In the genomic region with DNA sequence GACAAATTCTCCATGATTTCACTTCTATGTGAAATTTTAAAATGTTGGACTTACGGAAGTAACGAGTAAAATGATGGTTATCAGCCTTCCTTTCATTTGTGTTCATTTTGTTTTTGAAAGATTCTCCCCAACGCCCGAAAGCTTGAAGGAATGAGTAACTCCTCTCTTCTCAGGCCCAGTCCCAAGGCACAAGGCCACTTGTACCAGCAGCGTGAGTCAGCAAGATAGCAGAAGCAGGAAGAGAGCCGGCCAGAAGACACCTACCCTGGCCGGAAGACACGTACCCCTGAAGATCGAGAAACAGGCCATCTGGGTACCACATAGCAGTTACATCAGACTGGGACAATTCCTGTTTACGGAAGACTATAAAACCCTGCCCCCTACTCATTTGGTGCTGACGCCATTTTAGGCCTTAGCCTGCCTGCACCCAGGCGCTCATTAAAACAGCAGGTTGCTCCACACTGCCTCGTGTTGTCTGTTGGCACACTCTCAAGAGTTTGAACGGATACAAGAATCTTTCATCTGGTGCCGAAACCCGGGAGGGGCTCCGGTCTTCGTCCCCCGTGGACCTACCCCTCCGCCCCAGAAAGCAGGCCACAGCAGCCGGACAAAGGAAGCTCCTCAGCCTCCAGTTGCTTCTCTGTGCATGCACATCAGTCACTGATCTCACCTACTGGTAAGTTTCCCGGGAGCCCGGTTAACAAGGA, we compare ENCODE assay signal across 16 cellular contexts.
DNase-seq lines count a peak whose midpoint lies in the region; ATAC-seq and TF ChIP-seq lines count a peak whose summit lies in the region.
"Had no signal": no experiment of that assay in that cellular context is flagged by ENCODE, and none has a peak within 500 bp of the region (broad histone marks: within the 10 kb centered on the region; RNA-seq: fewer than 3 reads in every experiment).

No MANE protein-coding gene starts in this region.

- H3K36me3 ChIP-seq in GM23338 (ENCODE audit: insufficient read depth), result no peaks in the 10 kb centered on the region
- no peaks in the 10 kb centered on the region for H3K36me3 ChIP-seq in brain microvascular endothelial cell (replicated peaks)
- no peaks in the 10 kb centered on the region for H3K36me3 ChIP-seq in neuronal stem cell (replicated peaks in 1 of 2; ENCODE audit: control insufficient read depth in 2 of 2, insufficient read depth in 2 of 2, low read length in 2 of 2)
- H3K36me3 ChIP-seq in breast epithelium, result no peaks in the 10 kb centered on the region
- H3K36me3 ChIP-seq: Peyer's patch had no signal

- no peaks in the 10 kb centered on the region for H3K9me2 ChIP-seq in GM23338 (ENCODE audit: insufficient read depth)

- no peaks in the 10 kb centered on the region for H3K79me1 ChIP-seq in neuronal stem cell (ENCODE audit: low read depth, low read length)

- no peak overlapping the region for H2BK12ac ChIP-seq in neuronal stem cell (ENCODE audit: low read length)

- in situ Hi-C loops in brain microvascular endothelial cell (cut with HindIII; ENCODE audit: low pct_ligation_motif_present, low sequenced_read_pairs), result no loop called here

- no peak overlapping the region for H4K8ac ChIP-seq in neuronal stem cell (ENCODE audit: low read depth, low read length)

- no peak for TF ChIP-seq POLR2A in breast epithelium (IDR thresholded peaks at IDR 0.05)

- WGBS in neuronal stem cell (ENCODE audit: extremely low coverage in 2 of 2, insufficient read length in 2 of 2, insufficient replicate concordance in 1 of 2), 2 donors, result no CpG with 5 or more reads among the region's 23 CpGs

- H3K23ac ChIP-seq in neuronal stem cell (ENCODE audit: low read depth, low read length, poor library complexity), result no peak overlapping the region

- no peak overlapping the region for H2BK15ac ChIP-seq in neuronal stem cell (ENCODE audit: low read length)

- H4K91ac ChIP-seq in neuronal stem cell (ENCODE audit: low read depth, low read length, poor library complexity), result no peak overlapping the region

- H3K18ac ChIP-seq in neuronal stem cell (ENCODE audit: low read length), result no peak overlapping the region

- H3K4me3 ChIP-seq in GM23338 (no peak overlapping the region), brain microvascular endothelial cell (ENCODE audit: low read depth, low read length) (no peak overlapping the region), neuronal stem cell (ENCODE audit: low read length in 2 of 2) (no peak overlapping the region), breast epithelium (no peak overlapping the region)
- H3K4me3 ChIP-seq: hepatocyte, Peyer's patch had no signal

- peaks cover 2% of the 10 kb centered on the region for H3K27me3 Mint-ChIP-seq in GM23338 (ENCODE audit: insufficient read depth, low read depth, poor library complexity)
- no peaks in the 10 kb centered on the region for H3K27me3 Mint-ChIP-seq in Calu3 (ENCODE audit: unreplicated experiment)

- no peak overlapping the region for H2BK120ac ChIP-seq in neuronal stem cell (ENCODE audit: low read depth, low read length)

- H3K9me3 Mint-ChIP-seq in GM23338 (no peaks in the 10 kb centered on the region; the same call in 2 of the 3 replicates), Calu3 (ENCODE audit: low read depth, unreplicated experiment) (peaks cover 2% of the 10 kb centered on the region)

- no peak overlapping the region for H3K4ac ChIP-seq in neuronal stem cell (ENCODE audit: low read length)

- H3K4me1 ChIP-seq in GM23338 (ENCODE audit: insufficient read depth) (0 out of 2 replicates have a peak, but pooled peaks cover 4% of the 10 kb centered on the region), neuronal stem cell (ENCODE audit: control insufficient read depth in 2 of 2, insufficient read depth in 1 of 2, low read depth in 1 of 2, low read length in 2 of 2) (no peaks in the 10 kb centered on the region), breast epithelium (no peaks in the 10 kb centered on the region)
- H3K4me1 ChIP-seq: parathyroid adenoma, Peyer's patch had no signal

- H3K27ac ChIP-seq in GM23338 (ENCODE audit: low read depth) (no peak overlapping the region), brain microvascular endothelial cell (peak overlapping the region; percentile 54), neuronal stem cell (replicated peaks; ENCODE audit: low read length) (no peak overlapping the region), breast epithelium (no peak overlapping the region)
- H3K27ac ChIP-seq: hepatocyte, parathyroid adenoma, Peyer's patch, VCaP had no signal

- no peak overlapping the region for H3K4me2 ChIP-seq in GM23338
- no peak overlapping the region for H3K4me2 ChIP-seq in neuronal stem cell (ENCODE audit: insufficient read depth, low read length, poor library complexity, severe bottlenecking)
- H3K4me2 ChIP-seq: hepatocyte had no signal

- ATAC-seq in GM23338 (no peak), GM18498 (IDR thresholded peaks at IDR 0.05; ENCODE audit: unreplicated experiment) (no peak), HG02885 (IDR thresholded peaks at IDR 0.05; ENCODE audit: poor library complexity, unreplicated experiment) (no peak)
- ATAC-seq: stimulated activated naive CD8-positive, alpha-beta T cell treated with anti-CD3 and anti-CD28 coated beads, Interleukin-15, Interleukin-2, amounts not matched to agents 100 U/mL and 50 U/mL, for 24 hours had no signal

- H3K9me3 ChIP-seq in neuronal stem cell (replicated peaks in 1 of 2; ENCODE audit: control insufficient read depth in 2 of 2, insufficient read depth in 1 of 2, low read depth in 1 of 2, low read length in 2 of 2) (no peaks in the 10 kb centered on the region), breast epithelium (no peaks in the 10 kb centered on the region)
- H3K9me3 ChIP-seq: Peyer's patch had no signal

- TF ChIP-seq CTCF in GM23338 (conservative IDR thresholded peaks at IDR 0.05; ENCODE audit: low read depth in 2 of 2) (no peak), brain microvascular endothelial cell (IDR thresholded peaks at IDR 0.05; ENCODE audit: low read depth, low read length, missing control alignments) (no peak), Calu3 (IDR thresholded peaks at IDR 0.05; ENCODE audit: unreplicated experiment) (no peak), breast epithelium (IDR thresholded peaks at IDR 0.05) (no peak)

- H3F3A ChIP-seq in GM23338 (replicated peaks; ENCODE audit: low read depth), result no peaks in the 10 kb centered on the region

- no peak overlapping the region for H3K9ac ChIP-seq in neuronal stem cell (ENCODE audit: low read depth, low read length, poor library complexity)
- H3K9ac ChIP-seq: parathyroid adenoma had no signal

- H3K27me3 ChIP-seq in GM23338 (ENCODE audit: insufficient read depth) (no peaks in the 10 kb centered on the region), brain microvascular endothelial cell (replicated peaks) (no peaks in the 10 kb centered on the region), neuronal stem cell (ENCODE audit: control insufficient read depth in 3 of 3, insufficient read depth in 3 of 3, low read depth in 1 of 3, low read length in 3 of 3) (no peaks in the 10 kb centered on the region), breast epithelium (no peaks in the 10 kb centered on the region)
- H3K27me3 ChIP-seq: hepatocyte, Peyer's patch had no signal

- H3K4me1 Mint-ChIP-seq in GM23338 (peaks cover 10% of the 10 kb centered on the region), Calu3 (ENCODE audit: low read depth, unreplicated experiment) (peaks cover 4% of the 10 kb centered on the region)

- H3K14ac ChIP-seq in neuronal stem cell (ENCODE audit: low read length), result no peak overlapping the region

- H2AFZ ChIP-seq in GM23338 (peak overlapping the region; percentile 98), neuronal stem cell (ENCODE audit: low read length) (peak overlapping the region; percentile 59)
- H2AFZ ChIP-seq: hepatocyte, parathyroid adenoma had no signal

- DNase-seq in GM23338 (ENCODE audit: low spot score) (peak; percentile 14), NOMO-1 treated with DMSO at 0.1 percent for 48 hours (lab: John Stamatoyannopoulos, UW; ENCODE audit: unreplicated experiment) (peak; percentile 65), brain microvascular endothelial cell (peak; percentile 71), neuronal stem cell (ENCODE audit: low spot score) (no peak), Calu3 (no peak), breast epithelium (ENCODE audit: low spot score in 2 of 2) (no peak)
- DNase-seq: amygdala; Karpas-422; NCI-H446; Peyer's patch; stimulated activated naive CD8-positive, alpha-beta T cell treated with anti-CD3 and anti-CD28 coated beads, Interleukin-15, Interleukin-2, amounts not matched to agents 100 U/mL and 50 U/mL, for 24 hours had no signal

- CTCF ChIA-PET in Calu3 (lab: Charles Lee), result no interaction called here

- no peaks in the 10 kb centered on the region for H4K20me1 ChIP-seq in GM23338 (replicated peaks; ENCODE audit: insufficient read depth)

- H3K36me3 Mint-ChIP-seq in GM23338 (ENCODE audit: low read depth) (no peaks in the 10 kb centered on the region), Calu3 (ENCODE audit: insufficient read depth, unreplicated experiment) (peaks cover 3% of the 10 kb centered on the region)

- H3K4me3 Mint-ChIP-seq in GM23338 (no peak overlapping the region), Calu3 (ENCODE audit: low read depth, unreplicated experiment) (no peak overlapping the region)

- H2AK5ac ChIP-seq in neuronal stem cell (ENCODE audit: low read depth, low read length), result no peak overlapping the region

- no TSS peak for BruUV-seq in Calu3 (replicated peaks; lab: Mats Ljungman, UMichigan)

- H3K27ac Mint-ChIP-seq in GM23338 (peak overlapping the region; percentile 88), Calu3 (ENCODE audit: unreplicated experiment) (no peak overlapping the region)

- H2BK5ac ChIP-seq in neuronal stem cell (ENCODE audit: low read length), result no peak overlapping the region

- intact Hi-C loops in Calu3 (cut with micrococcal nuclease; ENCODE audit: unreplicated experiment), result no loop called here
- intact Hi-C loops in breast epithelium (cut with DNase I; ENCODE audit: low total_unique reads), result no loop called here

- H3K79me2 ChIP-seq in GM23338 (replicated peaks; ENCODE audit: insufficient read depth), result no peaks in the 10 kb centered on the region
- H3K79me2 ChIP-seq: hepatocyte, parathyroid adenoma had no signal

TF ChIP-seq in GM23338, 12 proteins besides CTCF, POLR2A, EP300 and RAD21 (continues in another document):
- TF ChIP-seq NANOG (IDR thresholded peaks at IDR 0.05; ENCODE audit: borderline replicate concordance) (no peak), STAT1 (IDR thresholded peaks at IDR 0.05; ENCODE audit: unreplicated experiment) (no peak), EZH2 (IDR thresholded peaks at IDR 0.05; ENCODE audit: low read depth, unreplicated experiment) (no peak), JUNB (IDR thresholded peaks at IDR 0.05; ENCODE audit: unreplicated experiment) (no peak)

Comparison
In these comparisons a context has a peak if more than half of its experiments do, and no peak if none do; other contexts are left out.
1. DNase-seq: peak in GM23338 (single experiment), NOMO-1 treated with DMSO at 0.1 percent for 48 hours (single experiment) and brain microvascular endothelial cell (single experiment); none in neuronal stem cell (single experiment), Calu3 (single experiment) and breast epithelium (0 of 2).